In the genomic region with DNA sequence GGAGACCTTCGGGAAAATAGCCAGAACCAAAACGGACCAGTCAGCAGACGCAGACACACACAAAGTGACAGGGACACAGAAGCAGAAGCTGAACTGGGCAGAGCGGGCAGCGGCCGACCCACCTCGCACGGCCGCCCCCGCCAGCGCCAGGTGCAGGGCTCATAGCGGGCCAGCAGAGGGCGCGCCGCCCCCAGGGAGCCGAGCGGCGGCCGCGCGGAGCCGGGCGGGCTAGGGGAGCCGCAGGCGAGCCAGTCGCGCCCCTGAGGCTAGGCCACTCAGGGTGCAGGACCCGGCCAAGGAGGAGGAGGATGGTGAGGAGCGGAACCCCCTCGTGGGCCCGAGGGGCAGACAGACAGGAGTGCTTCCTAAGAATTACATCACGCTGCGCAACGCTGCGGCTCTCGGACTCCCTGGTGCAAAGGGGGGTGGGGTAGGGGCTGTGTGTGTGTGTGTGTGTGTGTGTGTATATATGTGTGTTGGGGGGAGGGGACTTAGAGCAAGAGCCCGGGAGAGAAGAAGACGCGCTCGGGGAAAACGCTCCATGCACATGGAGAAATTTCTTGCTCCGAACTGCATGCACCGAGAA, we compare ENCODE assay signal across 8 cellular contexts. TPM values are rescaled to one million over a fixed set of nuclear protein-coding genes. Genes with fewer than 3 reads are reported as not detected.
A peak's percentile ranks its signal among the peaks of the same experiment; 100 is the strongest.
DNase-seq lines count a peak whose midpoint lies in the region; ATAC-seq and TF ChIP-seq lines count a peak whose summit lies in the region.

No MANE protein-coding gene starts in this region.

- 3% methylated on average over 10 of the region's 43 CpGs for WGBS in suprapubic skin

- H3K27ac ChIP-seq in suprapubic skin, result no peak overlapping the region

- no peaks in the 10 kb centered on the region for H3K9me3 Mint-ChIP-seq in activated T-helper 17 cell treated with anti-CD3 and anti-CD28 coated beads, Interleukin-2, amount 50 U/mL, for 72 hours
- no peaks in the 10 kb centered on the region for H3K9me3 Mint-ChIP-seq in neural crest cell

- no peak for TF ChIP-seq POLR2A in suprapubic skin (IDR thresholded peaks at IDR 0.05)

- H3K9me3 ChIP-seq in suprapubic skin, result no peaks in the 10 kb centered on the region

- peak overlapping the region; percentile 39 for H3K4me3 Mint-ChIP-seq in activated T-helper 17 cell treated with anti-CD3 and anti-CD28 coated beads, Interleukin-2, amount 50 U/mL, for 72 hours
- peak overlapping the region; percentile 96 for H3K4me3 Mint-ChIP-seq in neural crest cell

- no peaks in the 10 kb centered on the region for H3K36me3 Mint-ChIP-seq in activated T-helper 17 cell treated with anti-CD3 and anti-CD28 coated beads, Interleukin-2, amount 50 U/mL, for 72 hours (ENCODE audit: low read depth)
- H3K36me3 Mint-ChIP-seq in neural crest cell (ENCODE audit: low read depth), result no peaks in the 10 kb centered on the region

- no peaks in the 10 kb centered on the region for H3K4me1 Mint-ChIP-seq in activated T-helper 17 cell treated with anti-CD3 and anti-CD28 coated beads, Interleukin-2, amount 50 U/mL, for 72 hours
- H3K4me1 Mint-ChIP-seq in neural crest cell, result peaks cover 18% of the 10 kb centered on the region

- no peaks in the 10 kb centered on the region for H3K36me3 ChIP-seq in suprapubic skin

- in situ Hi-C loops in ACHN (cut with HindIII; ENCODE audit: low pct_ligation_motif_present, low pct_unique_long_range_greater_than_20kb, low sequenced_read_pairs), result no loop called here

- H3K4me1 ChIP-seq in suprapubic skin, result peaks cover 50% of the 10 kb centered on the region

- TF ChIP-seq EP300 in suprapubic skin (IDR thresholded peaks at IDR 0.05), result no peak

- H3K27ac Mint-ChIP-seq in activated T-helper 17 cell treated with anti-CD3 and anti-CD28 coated beads, Interleukin-2, amount 50 U/mL, for 72 hours, result no peak overlapping the region
- no peak overlapping the region for H3K27ac Mint-ChIP-seq in neural crest cell (ENCODE audit: unreplicated experiment)

- peak; percentile 70 for DNase-seq in ACHN
- peak; percentile 69 for DNase-seq in OCI-M1 (lab: John Stamatoyannopoulos, UW)
- DNase-seq in foreskin fibroblast, result peak in 1 of 2 donors; percentile 74
- DNase-seq in neural crest cell (ENCODE audit: low read depth, low spot score), result peak; percentile 81
- DNase-seq in suprapubic skin (ENCODE audit: low spot score in 2 of 2), result peak in 1 of 2 donors; percentile 64

- TF ChIP-seq CTCF in foreskin fibroblast (IDR thresholded peaks at IDR 0.05; ENCODE audit: low read depth, low read length) (peak; percentile 38), neural crest cell (conservative IDR thresholded peaks at IDR 0.05) (peak; percentile 91), suprapubic skin (IDR thresholded peaks at IDR 0.05) (peak; percentile 79 to 99)

- ATAC-seq in GM18520 (IDR thresholded peaks at IDR 0.05; ENCODE audit: unreplicated experiment) (peak; percentile 64), HG03565 (IDR thresholded peaks at IDR 0.05; ENCODE audit: unreplicated experiment) (peak; percentile 73)
- peak; percentile 65 for ATAC-seq in activated T-helper 17 cell treated with anti-CD3 and anti-CD28 coated beads, Interleukin-2, amount 50 U/mL, for 72 hours (replicated peaks)

- peak overlapping the region; percentile 59 to 61 for H3K4me3 ChIP-seq in foreskin fibroblast (ENCODE audit: low read depth in 1 of 2, low read length in 2 of 2)
- peak overlapping the region; percentile 70 for H3K4me3 ChIP-seq in suprapubic skin

- peaks cover 54% of the 10 kb centered on the region for H3K27me3 Mint-ChIP-seq in activated T-helper 17 cell treated with anti-CD3 and anti-CD28 coated beads, Interleukin-2, amount 50 U/mL, for 72 hours
- H3K27me3 Mint-ChIP-seq in neural crest cell (ENCODE audit: low read depth), result peaks cover 62% of the 10 kb centered on the region

- peaks cover 92% of the 10 kb centered on the region for H3K27me3 ChIP-seq in suprapubic skin

RNA-seq across cellular contexts. Expression of a gene that starts 0.9 kb away (rescaled TPM):
- total RNA-seq in activated T-helper 17 cell treated with anti-CD3 and anti-CD28 coated beads, Interleukin-2, amount 50 U/mL, for 72 hours, result under 1 TPM; 0.13 to 0.93 TPM
- 0.50 and 0.65 TPM in 2 replicates for total RNA-seq in neural crest cell
- total RNA-seq in suprapubic skin, result 1 to 10 TPM in 1 of 4 donors, under 1 TPM in 1, not detected in 2; 0.30 to 1.0 TPM

Comparison
In these comparisons a context has a peak if more than half of its experiments do, and no peak if none do; other contexts are left out.
1. CTCF ChIP-seq: peak in every context shown above with its lines; median percentile 91 in neural crest cell; 89 in suprapubic skin; 38 in foreskin fibroblast.